ENCODE assay signal across 14 cellular contexts in genomic region chr1:221035680-221036153, GRCh38.
DNase-seq lines count a peak whose midpoint lies in the region; ATAC-seq and TF ChIP-seq lines count a peak whose summit lies in the region.
"Had no signal": no experiment of that assay in that cellular context is flagged by ENCODE, and none has a peak within 500 bp of the region (broad histone marks: within the 10 kb centered on the region; RNA-seq: fewer than 3 reads in every experiment).

No MANE protein-coding gene starts in this region.

- DNase-seq in AG08396 (ENCODE audit: low spot score) (peak; percentile 26), HK-2 (ENCODE audit: unreplicated experiment) (peak; percentile 27), SW 1271 (lab: John Stamatoyannopoulos, UW) (peak; percentile 3 to 71), fibroblast of villous mesenchyme (ENCODE audit: low read depth) (peak; percentile 60), SK-N-DZ (ENCODE audit: low spot score) (no peak)
- DNase-seq in activated CD8-positive, alpha-beta memory T cell treated with anti-CD3 and anti-CD28 coated beads, Interleukin-2, amount 50 U/mL, for 48 hours, result no peak
- DNase-seq: activated CD4-positive, alpha-beta T cell treated with anti-CD3 and anti-CD28 coated beads for 36 hours; activated naive CD8-positive, alpha-beta T cell treated with anti-CD3 and anti-CD28 coated beads, Interleukin-2, amount 10 ng/mL, durations not matched to agents 7 days and 5 days; CD8-positive, alpha-beta memory T cell; NCI-H82; stimulated activated CD4-positive, alpha-beta T cell treated with anti-CD3 and anti-CD28 coated beads, Interleukin-2, amount 100 ng/mL, for 24 hours had no signal

- ATAC-seq in GM21360 (IDR thresholded peaks at IDR 0.05; ENCODE audit: unreplicated experiment), result no peak
- ATAC-seq in GM18517 (IDR thresholded peaks at IDR 0.05; ENCODE audit: unreplicated experiment), result no peak
- ATAC-seq: activated CD4-positive, alpha-beta T cell treated with anti-CD3 and anti-CD28 coated beads for 36 hours had no signal

- no peak overlapping the region for H3K4me3 ChIP-seq in fibroblast of villous mesenchyme (ENCODE audit: low read depth, low read length)
- H3K4me3 ChIP-seq: suprapubic skin had no signal

- no peak for TF ChIP-seq CTCF in fibroblast of villous mesenchyme (IDR thresholded peaks at IDR 0.05; ENCODE audit: insufficient read depth, low read depth, low read length)

Comparison
In these comparisons a context has a peak if more than half of its experiments do, and no peak if none do; other contexts are left out.
1. DNase-seq: peak in AG08396 (single experiment), HK-2 (single experiment), SW 1271 (2 of 2) and fibroblast of villous mesenchyme (single experiment); none in activated CD8-positive, alpha-beta memory T cell treated with anti-CD3 and anti-CD28 coated beads, Interleukin-2, amount 50 U/mL, for 48 hours (single experiment) and SK-N-DZ (single experiment).